In the genomic region with DNA sequence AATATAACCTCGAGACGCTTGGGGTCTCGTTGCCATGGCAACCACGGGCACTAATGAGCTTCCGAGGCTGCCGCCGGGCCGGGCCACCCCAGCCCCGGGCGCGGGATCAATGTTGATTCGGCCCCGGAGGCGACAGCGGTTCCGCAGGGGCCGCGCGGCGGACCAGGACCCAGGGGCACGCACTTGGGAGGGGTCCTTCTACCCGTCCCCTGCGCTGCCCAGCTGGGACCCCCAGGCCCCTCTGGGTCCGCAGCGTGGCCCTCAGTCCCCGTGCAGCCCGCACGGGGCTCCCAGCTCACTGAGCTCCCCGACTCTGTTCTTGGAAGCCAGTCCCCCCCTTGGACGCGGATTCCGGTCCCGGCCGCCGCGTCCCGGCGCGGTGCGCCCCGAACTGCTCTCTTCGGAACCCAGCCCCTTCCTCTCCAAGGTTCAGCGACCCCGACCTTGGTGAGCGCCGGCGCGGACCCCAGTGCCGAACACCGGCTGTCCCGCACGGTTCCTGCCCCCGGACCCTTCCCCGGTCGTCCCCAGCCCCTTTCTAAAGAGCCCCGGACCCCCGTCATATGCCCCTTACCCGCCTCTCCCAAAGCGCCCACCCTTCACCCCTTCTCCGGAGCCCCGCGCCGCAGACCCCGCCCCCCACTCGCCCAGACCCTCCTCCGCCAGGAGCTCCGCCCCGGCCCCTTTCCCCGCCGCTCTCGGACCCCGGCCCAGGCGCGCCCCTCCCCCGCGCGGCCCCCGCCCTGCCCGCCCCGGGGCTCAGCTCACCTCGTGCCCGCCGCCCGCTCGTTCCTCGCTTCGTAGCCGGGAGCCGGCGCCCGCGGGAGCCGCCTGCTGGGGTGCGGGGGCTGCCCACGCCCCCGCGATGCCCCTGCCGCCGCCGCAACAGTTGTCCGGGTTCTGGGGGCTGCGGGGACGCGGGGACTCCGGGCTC, we compare ENCODE assay signal across 11 cellular contexts. TPM values are rescaled to one million over a fixed set of nuclear protein-coding genes. Genes with fewer than 3 reads are reported as not detected.
DNase-seq lines count a peak whose midpoint lies in the region; ATAC-seq, FAIRE-seq and TF ChIP-seq lines count a peak whose summit lies in the region.
"Had no signal": no experiment of that assay in that cellular context is flagged by ENCODE, and none has a peak within 500 bp of the region (broad histone marks: within the 10 kb centered on the region; RNA-seq: fewer than 3 reads in every experiment).

No MANE protein-coding gene starts in this region.

- H3K27ac ChIP-seq in AG04450 (ENCODE audit: low read depth, low read length): no peak overlapping the region
- H3K27ac ChIP-seq in HUES48 (ENCODE audit: low read depth, low read length): no peak overlapping the region
- H3K27ac ChIP-seq in endothelial cell of umbilical vein (ENCODE audit: insufficient read depth, low read depth, low read length): no peak overlapping the region
- H3K27ac ChIP-seq in body of pancreas: no peak overlapping the region

- H3K4me3 ChIP-seq in AG04450 (ENCODE audit: low read depth, low read length) (peak overlapping the region; percentile 52), HUES48 (ENCODE audit: low read depth, low read length) (peak overlapping the region; percentile 64), endothelial cell of umbilical vein (replicated peaks in 1 of 3; ENCODE audit: insufficient read depth in 1 of 3, low read depth in 1 of 3, low read length in 3 of 3) (no peak overlapping the region), neuron (ENCODE audit: low read length) (peak overlapping the region; percentile 43), body of pancreas (no peak overlapping the region)

- BruUV-seq in endothelial cell of umbilical vein (replicated peaks; lab: Mats Ljungman, UMichigan): no TSS peak

- dilution Hi-C loops in endothelial cell of umbilical vein (cut with MboI; ENCODE audit: extremely low pct_ligation_motif_present, low sequenced_read_pairs): no loop called here

- peaks cover 13% of the 10 kb centered on the region for H3K4me1 Mint-ChIP-seq in HFFc6 (ENCODE audit: low read depth)

- H3K9ac ChIP-seq in HUES48 (ENCODE audit: low read depth, low read length): no peak overlapping the region
- H3K9ac ChIP-seq in endothelial cell of umbilical vein (replicated peaks; ENCODE audit: extremely low read depth, insufficient read depth, low read length): no peak overlapping the region

- peaks cover 11% of the 10 kb centered on the region for H3K4me1 ChIP-seq in HUES48 (ENCODE audit: control insufficient read depth, insufficient read depth, low read length)
- H3K4me1 ChIP-seq in endothelial cell of umbilical vein (ENCODE audit: control insufficient read depth, extremely low read depth, insufficient read depth, low read length): no peaks in the 10 kb centered on the region
- peaks cover 30% of the 10 kb centered on the region for H3K4me1 ChIP-seq in neuron (ENCODE audit: insufficient read depth, low read length)
- peaks cover 6% of the 10 kb centered on the region for H3K4me1 ChIP-seq in body of pancreas

- no peaks in the 10 kb centered on the region for H3K36me3 ChIP-seq in HUES48 (ENCODE audit: control insufficient read depth, insufficient read depth, low read length)
- H3K36me3 ChIP-seq in endothelial cell of umbilical vein (ENCODE audit: control insufficient read depth in 2 of 2, extremely low read depth in 1 of 2, insufficient read depth in 2 of 2, low read length in 2 of 2): no peaks in the 10 kb centered on the region
- no peaks in the 10 kb centered on the region for H3K36me3 ChIP-seq in neuron (ENCODE audit: insufficient read depth, low read length)
- no peaks in the 10 kb centered on the region for H3K36me3 ChIP-seq in body of pancreas (replicated peaks in 1 of 2; ENCODE audit: insufficient read depth in 1 of 2, low read depth in 2 of 2)

- no peak for FAIRE-seq in endothelial cell of umbilical vein (lab: Jason Lieb, UNC)
- FAIRE-seq: RCC 7860 had no signal

- peaks cover 35% of the 10 kb centered on the region for H3K27me3 Mint-ChIP-seq in HFFc6 (ENCODE audit: insufficient read depth)

- 2 to 3% methylated on average over 22 to 75 of the region's 105 CpGs for WGBS in body of pancreas, 2 donors

- H3K9me3 ChIP-seq in AG04450 (ENCODE audit: control insufficient read depth, insufficient read depth, low read length) (no peaks in the 10 kb centered on the region; the same call in 1 of the 2 replicates), HUES48 (ENCODE audit: control insufficient read depth, insufficient read depth, low read length) (no peaks in the 10 kb centered on the region), endothelial cell of umbilical vein (replicated peaks; ENCODE audit: control insufficient read depth, insufficient read depth, low read length) (no peaks in the 10 kb centered on the region), neuron (ENCODE audit: low read length) (no peaks in the 10 kb centered on the region), body of pancreas (no peaks in the 10 kb centered on the region)

- CTCF ChIA-PET in AG04450 (lab: Charles Lee): interaction anchor here (0.6 to 2.6 kb wide), 5 partner anchors 41 to 293 kb away, joined by 3 to 8 read pairs (median 4); no protein-coding TSS in a partner anchor
- CTCF ChIA-PET in endothelial cell of umbilical vein (lab: Charles Lee): interaction anchor here (0.9 to 1.4 kb wide), 2 partner anchors 14 to 15 kb away, joined by 3 to 4 read pairs; no protein-coding TSS in a partner anchor

- ATAC-seq in body of pancreas: no peak
- ATAC-seq in HG02981 (IDR thresholded peaks at IDR 0.05; ENCODE audit: unreplicated experiment): no peak

- no peak overlapping the region for H3K4me2 ChIP-seq in endothelial cell of umbilical vein (ENCODE audit: insufficient read depth, low read length)

- POLR2A ChIA-PET in AG04450 (lab: Yijun Ruan, JAX) (interaction anchor here (0.6 to 1.1 kb wide), 6 partner anchors 9 to 244 kb away, joined by 3 to 9 read pairs (median 4); no protein-coding TSS in a partner anchor), endothelial cell of umbilical vein (lab: Charles Lee) (interaction anchor here (0.7 kb wide), 1 partner anchor 1202 kb away, joined by 3 read pairs; no protein-coding TSS in a partner anchor)

- H3K27ac Mint-ChIP-seq in HFFc6: no peak overlapping the region

- no peaks in the 10 kb centered on the region for H3K79me2 ChIP-seq in endothelial cell of umbilical vein (ENCODE audit: control insufficient read depth, insufficient read depth, low read length)

- no peaks in the 10 kb centered on the region for H3K36me3 Mint-ChIP-seq in HFFc6 (ENCODE audit: low read depth)

- TF ChIP-seq CTCF in AG04450 (IDR thresholded peaks at IDR 0.05; ENCODE audit: low read depth, low read length): no peak
- TF ChIP-seq CTCF in endothelial cell of umbilical vein (IDR thresholded peaks at IDR 0.05; ENCODE audit: extremely low read depth in 1 of 2, insufficient read depth in 1 of 2, low read depth in 1 of 2, low read length in 2 of 2): no peak
- no peak for TF ChIP-seq CTCF in HFFc6 (IDR thresholded peaks at IDR 0.05)
- TF ChIP-seq CTCF in body of pancreas (IDR thresholded peaks at IDR 0.05): no peak

- H3K27me3 ChIP-seq in AG04450 (ENCODE audit: control insufficient read depth, insufficient read depth, low read length): peaks cover 18% of the 10 kb centered on the region
- H3K27me3 ChIP-seq in HUES48 (ENCODE audit: control insufficient read depth, insufficient read depth, low read length): peaks cover 47% of the 10 kb centered on the region
- peaks cover 29% of the 10 kb centered on the region in 2 experiments for H3K27me3 ChIP-seq in endothelial cell of umbilical vein (ENCODE audit: control insufficient read depth in 2 of 2, insufficient read depth in 2 of 2, low read length in 2 of 2)
- peaks cover 11% of the 10 kb centered on the region for H3K27me3 ChIP-seq in neuron (ENCODE audit: insufficient read depth, low read length)
- peaks cover 0 to 6% of the 10 kb centered on the region in 2 donors for H3K27me3 ChIP-seq in body of pancreas

- TF ChIP-seq POLR2A in endothelial cell of umbilical vein (IDR thresholded peaks at IDR 0.05; ENCODE audit: low read depth, low read length) (no peak), body of pancreas (IDR thresholded peaks at IDR 0.05) (no peak)

- H2AFZ ChIP-seq in endothelial cell of umbilical vein (ENCODE audit: low read depth, low read length) (no peak overlapping the region), neuron (ENCODE audit: low read depth, low read length) (no peak overlapping the region)

- no peak overlapping the region for H3K4me3 Mint-ChIP-seq in HFFc6

- intact Hi-C loops in endothelial cell of umbilical vein (cut with micrococcal nuclease) (no loop called here), body of pancreas (cut with DNase I) (no loop called here)

- no peaks in the 10 kb centered on the region for H3K9me1 ChIP-seq in endothelial cell of umbilical vein (replicated peaks; ENCODE audit: control insufficient read depth, extremely low read depth, insufficient read depth, low read length)

- no peaks in the 10 kb centered on the region for H4K20me1 ChIP-seq in endothelial cell of umbilical vein (replicated peaks; ENCODE audit: control insufficient read depth, extremely low read depth, insufficient read depth, low read length)

- DNase-seq in AG04450 (ENCODE audit: low read depth, low spot score) (no peak), endothelial cell of umbilical vein (ENCODE audit: low read depth, low spot score) (no peak), HFFc6 (no peak), body of pancreas (no peak), MV-4-11 (lab: John Stamatoyannopoulos, UW) (no peak)
- DNase-seq: activated CD4-positive, CD25-positive, alpha-beta regulatory T cell treated with anti-CD3 and anti-CD28 coated beads, Interleukin-2, amount 50 U/mL, for 72 hours; activated effector memory CD4-positive, alpha-beta T cell treated with anti-CD3 and anti-CD28 coated beads, Interleukin-2, amount 50 U/mL, for 16 hours had no signal

- no peaks in the 10 kb centered on the region for H3K9me3 Mint-ChIP-seq in HFFc6

TF ChIP-seq in endothelial cell of umbilical vein, 7 proteins besides CTCF, POLR2A, EP300 and RAD21:
- TF ChIP-seq EZH2 (IDR thresholded peaks at IDR 0.05; ENCODE audit: borderline replicate concordance, low read depth, low read length, severe bottlenecking) (peak; percentile 99), FOS (IDR thresholded peaks at IDR 0.05; ENCODE audit: borderline replicate concordance, insufficient read depth, low read length) (no peak)

RNA-seq across cellular contexts. Expression of a gene that starts 18.2 kb away (rescaled TPM):
- polyA plus RNA-seq in AG04450 (2011; rRNA removed) (2.3 and 2.4 TPM in 2 replicates), endothelial cell of umbilical vein (0.01 TPM in 1 of 2 replicates, not detected in the other)
- 3.3 and 3.7 TPM in 2 replicates for polyA minus RNA-seq in AG04450 (2011; rRNA and poly(A)+ RNA removed)
- total RNA-seq in endothelial cell of umbilical vein (0.07 and 0.09 TPM in 2 replicates), body of pancreas (1 to 10 TPM in 1 of 2 donors, under 1 TPM in 1; 0.78 to 1.6 TPM)
- 0.01 and 0.03 TPM in 2 replicates for polyA plus RNA-seq in endothelial cell of umbilical vein (2011; cell fraction: cytosol; rRNA removed)
- polyA plus RNA-seq in endothelial cell of umbilical vein (2011; cell fraction: nucleus; rRNA removed): 0.03 TPM in 1 of 2 replicates, not detected in the other
- 0.05 and 0.12 TPM in 2 replicates for polyA plus RNA-seq in endothelial cell of umbilical vein (2012)
- not detected in 2 replicates for polyA minus RNA-seq in endothelial cell of umbilical vein
- polyA minus RNA-seq in endothelial cell of umbilical vein (2011; cell fraction: cytosol; rRNA and poly(A)+ RNA removed): 7.7 TPM
- not detected in 2 replicates for polyA minus RNA-seq in endothelial cell of umbilical vein (2011; cell fraction: nucleus; rRNA and poly(A)+ RNA removed)
- total RNA-seq in HFFc6 (2021; fragmentation: NEBNext Ultra II Directional; extraction: Animal tissue kit (Norgen Biotek cat#: 25700)): not detected

Comparison
In these comparisons a context has a peak if more than half of its experiments do, and no peak if none do; other contexts are left out.
1. H3K4me3 ChIP-seq: peak in AG04450 (single experiment), HUES48 (single experiment) and neuron (single experiment); none in endothelial cell of umbilical vein (0 of 3) and body of pancreas (0 of 2).